Comparison of ENCODE assay signal across 18 cellular contexts in the genomic region with DNA sequence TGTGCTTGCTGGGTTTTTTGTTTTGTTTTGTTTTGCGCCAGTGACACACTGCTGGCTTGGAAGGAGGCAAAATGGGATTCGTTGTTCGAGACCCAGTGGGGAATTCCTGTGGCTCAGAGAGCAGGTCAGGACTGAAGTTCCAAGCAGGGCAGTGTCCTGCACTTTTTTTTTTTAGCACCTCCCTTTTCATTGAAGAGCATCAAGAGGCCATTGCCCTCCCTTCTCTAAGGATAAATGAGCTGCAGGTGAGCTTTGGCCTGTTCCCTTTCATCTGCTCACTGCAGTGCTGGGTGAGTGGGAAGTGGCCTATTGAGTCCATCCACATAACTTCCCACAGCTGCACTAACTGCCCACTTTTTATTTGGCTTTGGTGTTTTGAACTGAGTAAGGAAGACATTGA.
DNase-seq lines count a peak whose midpoint lies in the region; ATAC-seq and TF ChIP-seq lines count a peak whose summit lies in the region.
"Had no signal": no experiment of that assay in that cellular context is flagged by ENCODE, and none has a peak within 500 bp of the region (broad histone marks: within the 10 kb centered on the region; RNA-seq: fewer than 3 reads in every experiment).

No MANE protein-coding gene starts in this region.

- H3K4me2 ChIP-seq in HCT116 (ENCODE audit: low read length) = peak overlapping the region; percentile 72; the same call in 1 of the 2 replicates

- no peak overlapping the region for H2AFZ ChIP-seq in HCT116 (ENCODE audit: low read depth, low read length, poor library complexity, severe bottlenecking)

- TF ChIP-seq CTCF in HCT116 (IDR thresholded peaks at IDR 0.05 in 2 of 3, conservative IDR thresholded peaks at IDR 0.05 in 1 of 3; ENCODE audit: borderline replicate concordance in 1 of 3, insufficient read depth in 1 of 3, low read depth in 2 of 3, low read length in 2 of 3) (no peak), A673 (conservative IDR thresholded peaks at IDR 0.05; ENCODE audit: low read depth, low read length) (no peak)

- H3K9ac ChIP-seq in HCT116 (ENCODE audit: low read length) = peak overlapping the region; percentile 8

- H4K20me1 ChIP-seq in HCT116 (ENCODE audit: insufficient read depth) = no peaks in the 10 kb centered on the region

- peaks cover 3% of the 10 kb centered on the region; the same call in 1 of the 2 replicates for H3K79me2 ChIP-seq in HCT116 (ENCODE audit: insufficient read depth, low read length)

- no peaks in the 10 kb centered on the region for H3K9me2 ChIP-seq in HCT116 (ENCODE audit: insufficient read depth)

- no peak overlapping the region for H3K27ac Mint-ChIP-seq in activated CD4-positive, alpha-beta memory T cell treated with anti-CD3 and anti-CD28 coated beads for 36 hours
- H3K27ac Mint-ChIP-seq: activated CD4-positive, alpha-beta T cell treated with anti-CD3 and anti-CD28 coated beads, Interleukin-2, amount 10 ng/mL, durations not matched to agents 7 days and 5 days; HFFc6 had no signal

- H3K27ac ChIP-seq in HCT116 (ENCODE audit: low read depth, low read length) (peak overlapping the region; percentile 14), A673 (ENCODE audit: low read depth, low read length, poor library complexity, severe bottlenecking) (no peak overlapping the region)
- H3K27ac ChIP-seq: RWPE1, vagina had no signal

- no peaks in the 10 kb centered on the region for H3K9me3 ChIP-seq in HCT116 (ENCODE audit: control insufficient read depth in 1 of 2, insufficient read depth in 1 of 2, low read depth in 1 of 2, low read length in 2 of 2)
- no peaks in the 10 kb centered on the region for H3K9me3 ChIP-seq in A673 (ENCODE audit: low read depth, low read length, poor library complexity, severe bottlenecking)
- H3K9me3 ChIP-seq: vagina had no signal

- ATAC-seq in HCT116 (no peak), sciatic nerve (peak; percentile 60)

- H3K4me1 ChIP-seq in HCT116 (ENCODE audit: control insufficient read depth in 1 of 2, insufficient read depth in 2 of 2, low read length in 2 of 2) = peaks cover 39 to 59% of the 10 kb centered on the region in 2 experiments
- peaks cover 7% of the 10 kb centered on the region for H3K4me1 ChIP-seq in A673 (ENCODE audit: insufficient read depth, low read length, poor library complexity, severe bottlenecking)

- no peaks in the 10 kb centered on the region for H3K9me3 Mint-ChIP-seq in activated CD4-positive, alpha-beta memory T cell treated with anti-CD3 and anti-CD28 coated beads for 36 hours
- H3K9me3 Mint-ChIP-seq: activated CD4-positive, alpha-beta T cell treated with anti-CD3 and anti-CD28 coated beads, Interleukin-2, amount 10 ng/mL, durations not matched to agents 7 days and 5 days; endodermal cell; HFFc6 had no signal

- no peak overlapping the region for H3K4me3 Mint-ChIP-seq in activated CD4-positive, alpha-beta memory T cell treated with anti-CD3 and anti-CD28 coated beads for 36 hours
- H3K4me3 Mint-ChIP-seq: activated CD4-positive, alpha-beta T cell treated with anti-CD3 and anti-CD28 coated beads, Interleukin-2, amount 10 ng/mL, durations not matched to agents 7 days and 5 days; endodermal cell; HFFc6 had no signal

- H3K27me3 Mint-ChIP-seq in activated CD4-positive, alpha-beta memory T cell treated with anti-CD3 and anti-CD28 coated beads for 36 hours = no peaks in the 10 kb centered on the region
- H3K27me3 Mint-ChIP-seq: activated CD4-positive, alpha-beta T cell treated with anti-CD3 and anti-CD28 coated beads, Interleukin-2, amount 10 ng/mL, durations not matched to agents 7 days and 5 days had no signal

- H3K27me3 ChIP-seq in HCT116 (ENCODE audit: insufficient read depth, low read length) (no peaks in the 10 kb centered on the region), A673 (replicated peaks; ENCODE audit: insufficient read depth, low read depth, low read length, poor library complexity) (no peaks in the 10 kb centered on the region)
- H3K27me3 ChIP-seq: vagina had no signal

- no peaks in the 10 kb centered on the region for H3K4me1 Mint-ChIP-seq in activated CD4-positive, alpha-beta memory T cell treated with anti-CD3 and anti-CD28 coated beads for 36 hours (ENCODE audit: low read depth)
- H3K4me1 Mint-ChIP-seq: activated CD4-positive, alpha-beta T cell treated with anti-CD3 and anti-CD28 coated beads, Interleukin-2, amount 10 ng/mL, durations not matched to agents 7 days and 5 days had no signal

- TF ChIP-seq POLR2A in HCT116 (IDR thresholded peaks at IDR 0.05; ENCODE audit: borderline replicate concordance, extremely low read depth, insufficient read depth, insufficient read length) = no peak

- POLR2A ChIA-PET in HCT116 (lab: Charles Lee) (interaction anchor here (1.8 kb wide), 1 partner anchor 15 kb away, joined by 5 read pairs; no protein-coding TSS in a partner anchor), A673 (lab: Charles Lee; ENCODE audit: low non-redundant PET) (no interaction called here)
- POLR2A ChIA-PET in activated CD4-positive, alpha-beta memory T cell treated with anti-CD3 and anti-CD28 coated beads for 36 hours (lab: Charles Lee) = no interaction called here

- no TSS peak for BruUV-seq in HCT116 (replicated peaks; lab: Mats Ljungman, UMichigan)
- no TSS peak for BruUV-seq in A673 (replicated peaks; lab: Mats Ljungman, UMichigan)

- CTCF ChIA-PET in HCT116 (lab: Charles Lee) = no interaction called here
- CTCF ChIA-PET in A673 (lab: Charles Lee) = no interaction called here
- CTCF ChIA-PET in activated CD4-positive, alpha-beta memory T cell treated with anti-CD3 and anti-CD28 coated beads for 36 hours (lab: Charles Lee) = interaction anchor here (0.6 kb wide), 1 partner anchor 23 kb away, joined by 4 read pairs; no protein-coding TSS in a partner anchor

- RAD21 ChIA-PET in HCT116 (lab: Charles Lee; ENCODE audit: low non-redundant PET in 1 of 2, low total read pairs in 2 of 2, uncharacterized antibody in 2 of 2, unreplicated experiment in 2 of 2) = interaction anchor here in 1 of 2 experiments (0.6 kb wide), 1 partner anchor 159 kb away, joined by 3 read pairs; no protein-coding TSS in a partner anchor

- no peaks in the 10 kb centered on the region for H3K36me3 ChIP-seq in HCT116 (ENCODE audit: control insufficient read depth in 1 of 2, insufficient read depth in 2 of 2, low read length in 2 of 2)
- H3K36me3 ChIP-seq in A673 (ENCODE audit: insufficient read depth, low read length, poor library complexity, severe bottlenecking) = no peaks in the 10 kb centered on the region
- H3K36me3 ChIP-seq: vagina had no signal

- no peak for TF ChIP-seq RAD21 in HCT116 (IDR thresholded peaks at IDR 0.05; ENCODE audit: low read depth)

- intact Hi-C loops in HCT116 (cut with micrococcal nuclease) = no loop called here
- intact Hi-C loops in sciatic nerve (cut with DNase I) = no loop called here
- intact Hi-C loops in A673 (cut with micrococcal nuclease; ENCODE audit: unreplicated experiment) = no loop called here
- intact Hi-C loops in activated CD4-positive, alpha-beta memory T cell treated with anti-CD3 and anti-CD28 coated beads for 36 hours (cut with micrococcal nuclease) = no loop called here

- no peak for DNase-seq in HCT116 (ENCODE audit: low read depth, low spot score)
- DNase-seq in SW480 (ENCODE audit: low spot score) = peak; percentile 95
- peak; percentile 88 for DNase-seq in kidney tubule cell (ENCODE audit: low spot score)
- DNase-seq in sciatic nerve (ENCODE audit: low spot score) = no peak
- no peak for DNase-seq in A673 (ENCODE audit: low spot score)
- DNase-seq in NCI-H146 (lab: John Stamatoyannopoulos, UW) = no peak
- DNase-seq in activated CD4-positive, alpha-beta memory T cell treated with anti-CD3 and anti-CD28 coated beads for 36 hours = no peak
- no peak for DNase-seq in AG20443 (ENCODE audit: low spot score)
- DNase-seq: activated CD4-positive, alpha-beta T cell treated with anti-CD3 and anti-CD28 coated beads, Interleukin-2, amount 10 ng/mL, durations not matched to agents 7 days and 5 days; activated gamma-delta T cell treated with Interleukin-2 at 50 U/mL for 16 hours; AML-193; endodermal cell; HFFc6; midbrain; NCI-H1436 treated with DMSO at 0.1 percent for 48 hours; NCI-H2227 treated with DMSO at 0.1 percent for 48 hours had no signal

- H3K4me3 ChIP-seq in HCT116 (replicated peaks in 1 of 2; ENCODE audit: low read depth in 1 of 2, low read length in 2 of 2) (no peak overlapping the region), A673 (ENCODE audit: low read depth, low read length, poor library complexity, severe bottlenecking) (no peak overlapping the region)
- H3K4me3 ChIP-seq: vagina had no signal

- no peaks in the 10 kb centered on the region for H3K36me3 Mint-ChIP-seq in activated CD4-positive, alpha-beta memory T cell treated with anti-CD3 and anti-CD28 coated beads for 36 hours

TF ChIP-seq in HCT116, 20 proteins besides CTCF, POLR2A, EP300 and RAD21 (continues in another document):
- no peak for TF ChIP-seq SIN3A (IDR thresholded peaks at IDR 0.05; ENCODE audit: low read depth)
- TF ChIP-seq, protein P1, sequence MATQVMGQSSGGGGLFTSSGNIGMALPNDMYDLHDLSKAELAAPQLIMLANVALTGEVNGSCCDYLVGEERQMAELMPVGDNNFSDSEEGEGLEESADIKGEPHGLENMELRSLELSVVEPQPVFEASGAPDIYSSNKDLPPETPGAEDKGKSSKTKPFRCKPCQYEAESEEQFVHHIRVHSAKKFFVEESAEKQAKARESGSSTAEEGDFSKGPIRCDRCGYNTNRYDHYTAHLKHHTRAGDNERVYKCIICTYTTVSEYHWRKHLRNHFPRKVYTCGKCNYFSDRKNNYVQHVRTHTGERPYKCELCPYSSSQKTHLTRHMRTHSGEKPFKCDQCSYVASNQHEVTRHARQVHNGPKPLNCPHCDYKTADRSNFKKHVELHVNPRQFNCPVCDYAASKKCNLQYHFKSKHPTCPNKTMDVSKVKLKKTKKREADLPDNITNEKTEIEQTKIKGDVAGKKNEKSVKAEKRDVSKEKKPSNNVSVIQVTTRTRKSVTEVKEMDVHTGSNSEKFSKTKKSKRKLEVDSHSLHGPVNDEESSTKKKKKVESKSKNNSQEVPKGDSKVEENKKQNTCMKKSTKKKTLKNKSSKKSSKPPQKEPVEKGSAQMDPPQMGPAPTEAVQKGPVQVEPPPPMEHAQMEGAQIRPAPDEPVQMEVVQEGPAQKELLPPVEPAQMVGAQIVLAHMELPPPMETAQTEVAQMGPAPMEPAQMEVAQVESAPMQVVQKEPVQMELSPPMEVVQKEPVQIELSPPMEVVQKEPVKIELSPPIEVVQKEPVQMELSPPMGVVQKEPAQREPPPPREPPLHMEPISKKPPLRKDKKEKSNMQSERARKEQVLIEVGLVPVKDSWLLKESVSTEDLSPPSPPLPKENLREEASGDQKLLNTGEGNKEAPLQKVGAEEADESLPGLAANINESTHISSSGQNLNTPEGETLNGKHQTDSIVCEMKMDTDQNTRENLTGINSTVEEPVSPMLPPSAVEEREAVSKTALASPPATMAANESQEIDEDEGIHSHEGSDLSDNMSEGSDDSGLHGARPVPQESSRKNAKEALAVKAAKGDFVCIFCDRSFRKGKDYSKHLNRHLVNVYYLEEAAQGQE (IDR thresholded peaks at IDR 0.05; ENCODE audit: low read depth) = no peak
- TF ChIP-seq YY1 (IDR thresholded peaks at IDR 0.05; ENCODE audit: extremely low read depth, insufficient replicate concordance, low read depth, low read length) = no peak
- TF ChIP-seq EGR1 (IDR thresholded peaks at IDR 0.05; ENCODE audit: low read depth) = no peak
- no peak for TF ChIP-seq JUND (IDR thresholded peaks at IDR 0.05)
- no peak for TF ChIP-seq ZNF274 (IDR thresholded peaks at IDR 0.05; ENCODE audit: low read depth, low read length)
- no peak for TF ChIP-seq ZFX (IDR thresholded peaks at IDR 0.05)

Comparison
In these comparisons a context has a peak if more than half of its experiments do, and no peak if none do; other contexts are left out.
1. DNase-seq: peak in SW480 (single experiment) and kidney tubule cell (single experiment); none in HCT116 (single experiment), sciatic nerve (single experiment), A673 (single experiment), NCI-H146 (single experiment), activated CD4-positive, alpha-beta memory T cell treated with anti-CD3 and anti-CD28 coated beads for 36 hours (single experiment) and AG20443 (single experiment).